ENCODE assay signal across 25 cellular contexts in genomic region chr12:6817056-6817455, GRCh38. TPM values are rescaled to one million over a fixed set of nuclear protein-coding genes. Genes with fewer than 3 reads are reported as not detected.
"Had no signal": no experiment of that assay in that cellular context is flagged by ENCODE, and none has a peak within 500 bp of the region (broad histone marks: within the 10 kb centered on the region; RNA-seq: fewer than 3 reads in every experiment).

No MANE protein-coding gene starts in this region.

- H3K4me3 ChIP-seq: dorsolateral prefrontal cortex, esophagus muscularis mucosa, gastrocnemius medialis, heart right ventricle, mucosa of descending colon, spleen, tibial artery, upper lobe of left lung, uterus had no signal

- H3K27ac ChIP-seq: dorsolateral prefrontal cortex, epithelial cell of prostate, esophagus muscularis mucosa, gastrocnemius medialis, heart right ventricle, spleen, tibial artery, upper lobe of left lung, uterus had no signal

- H3K36me3 Mint-ChIP-seq: naive thymus-derived CD8-positive, alpha-beta T cell; stimulated activated memory B cell treated with anti-CD40 and anti-IgM and Interleukin-4, amounts not matched to agents 10 μg/mL and 1 μg/mL and 100 μg/mL, for 72 hours had no signal

- H3K4me1 ChIP-seq: gastrocnemius medialis, uterus had no signal

- H3K27me3 ChIP-seq: dorsolateral prefrontal cortex had no signal

- H3K27ac Mint-ChIP-seq: stimulated activated memory B cell treated with anti-CD40 and anti-IgM and Interleukin-4, amounts not matched to agents 10 μg/mL and 1 μg/mL and 100 μg/mL, for 72 hours; stimulated activated naive CD8-positive, alpha-beta T cell treated with anti-CD3 and anti-CD28 coated beads, Interleukin-15, Interleukin-2, amounts not matched to agents 100 ng/mL and 50 ng/mL, for 24 hours had no signal

- DNase-seq: cortex of kidney; dorsolateral prefrontal cortex; effector CD8-positive, alpha-beta T cell; gastrocnemius medialis; heart right ventricle; hypothalamus; kidney glomerular epithelial cell; mammary epithelial cell; mucosa of descending colon; naive thymus-derived CD8-positive, alpha-beta T cell; spleen; stimulated activated CD4-positive, alpha-beta T cell treated with anti-CD3 and anti-CD28 coated beads, Interleukin-15, amount 100 ng/mL, for 24 hours; stimulated activated CD4-positive, alpha-beta T cell treated with anti-CD3 and anti-CD28 coated beads, Interleukin-1b, Interleukin-23, amount 100 ng/mL, for 48 hours; stimulated activated CD4-positive, alpha-beta T cell treated with anti-CD3 and anti-CD28 coated beads, Interleukin-4, amount 100 ng/mL, for 24 hours; tibial artery; upper lobe of left lung; uterus had no signal

- H3K4me3 Mint-ChIP-seq: naive thymus-derived CD8-positive, alpha-beta T cell; stimulated activated memory B cell treated with anti-CD40 and anti-IgM and Interleukin-4, amounts not matched to agents 10 μg/mL and 1 μg/mL and 100 μg/mL, for 72 hours; stimulated activated naive CD8-positive, alpha-beta T cell treated with anti-CD3 and anti-CD28 coated beads, Interleukin-15, Interleukin-2, amounts not matched to agents 100 ng/mL and 50 ng/mL, for 24 hours had no signal

- FAIRE-seq: islet of Langerhans had no signal

- ATAC-seq: gastrocnemius medialis; heart right ventricle; left lobe of liver; mucosa of descending colon; naive thymus-derived CD8-positive, alpha-beta T cell; sciatic nerve; stimulated activated memory B cell treated with anti-CD40 and anti-IgM and Interleukin-4, amounts not matched to agents 10 μg/mL and 1 μg/mL and 100 μg/mL, for 72 hours had no signal

- H3K9me3 Mint-ChIP-seq: naive thymus-derived CD8-positive, alpha-beta T cell; stimulated activated memory B cell treated with anti-CD40 and anti-IgM and Interleukin-4, amounts not matched to agents 10 μg/mL and 1 μg/mL and 100 μg/mL, for 72 hours; stimulated activated naive CD8-positive, alpha-beta T cell treated with anti-CD3 and anti-CD28 coated beads, Interleukin-15, Interleukin-2, amounts not matched to agents 100 ng/mL and 50 ng/mL, for 24 hours had no signal

- H3K36me3 ChIP-seq: esophagus muscularis mucosa, gastrocnemius medialis, tibial artery, uterus had no signal

- H3K9me3 ChIP-seq: esophagus muscularis mucosa, gastrocnemius medialis, heart right ventricle, mucosa of descending colon, spleen, tibial artery, upper lobe of left lung, uterus had no signal

RNA-seq across cellular contexts. Expression of gene GPR162, which starts 4.6 kb away (rescaled TPM):
- total RNA-seq: naive thymus-derived CD8-positive, alpha-beta T cell had no signal
- polyA plus RNA-seq: naive thymus-derived CD8-positive, alpha-beta T cell had no signal

RNA-seq across cellular contexts. Expression of gene GNB3, which starts 23.7 kb away (rescaled TPM):
- total RNA-seq: gastrocnemius medialis had no signal
- polyA plus RNA-seq: naive thymus-derived CD8-positive, alpha-beta T cell had no signal

RNA-seq across cellular contexts. Expression of gene CD4, which starts 27.7 kb away (rescaled TPM):
- total RNA-seq: pulmonary artery endothelial cell had no signal
